1 cellular context compared by ENCODE assay signal in genomic region chr13:43364210-43365041, GRCh38.
TF ChIP-seq lines count a peak whose summit lies in the region.

No MANE protein-coding gene starts in this region.

TF ChIP-seq in H1, 55 proteins besides CTCF, POLR2A, EP300 and RAD21 (continued from another document):
- TF ChIP-seq RFX5 (IDR thresholded peaks at IDR 0.05; ENCODE audit: borderline replicate concordance, low read depth, low read length), result no peak
- no peak for TF ChIP-seq RXRA (IDR thresholded peaks at IDR 0.05; ENCODE audit: insufficient read depth, low read depth, low read length)
- no peak for TF ChIP-seq KDM4A (IDR thresholded peaks at IDR 0.05; ENCODE audit: low read depth, low read length, severe bottlenecking)
- no peak for TF ChIP-seq BACH1 (IDR thresholded peaks at IDR 0.05; ENCODE audit: low read length)
